ENCODE assay signal across 16 cellular contexts in the genomic region with DNA sequence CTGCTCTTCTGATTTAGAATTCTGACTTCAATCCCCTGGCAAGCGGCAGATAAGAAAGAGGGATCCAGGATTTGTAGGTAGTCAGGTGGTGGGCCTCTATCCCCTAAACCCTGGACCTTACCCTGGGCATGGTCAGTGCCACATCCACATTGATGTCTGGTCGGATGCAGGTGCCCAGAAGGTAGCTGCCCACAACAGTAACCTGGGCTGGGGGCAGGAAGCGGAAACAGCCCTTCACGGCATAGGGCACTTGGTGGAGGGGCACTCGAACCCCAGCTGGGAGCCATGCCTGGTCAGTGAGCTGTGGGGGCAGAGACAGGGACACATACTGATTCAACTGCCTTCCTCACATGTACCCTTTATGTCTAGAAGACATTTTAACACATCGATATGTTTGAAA. TPM values are rescaled to one million over a fixed set of nuclear protein-coding genes. Genes with fewer than 3 reads are reported as not detected.
DNase-seq lines count a peak whose midpoint lies in the region; ATAC-seq and TF ChIP-seq lines count a peak whose summit lies in the region.
"Had no signal": no experiment of that assay in that cellular context is flagged by ENCODE, and none has a peak within 500 bp of the region (broad histone marks: within the 10 kb centered on the region; RNA-seq: fewer than 3 reads in every experiment).

No MANE protein-coding gene starts in this region.

- no peaks in the 10 kb centered on the region for H3K27me3 Mint-ChIP-seq in activated naive CD4-positive, alpha-beta T cell treated with anti-CD3 and anti-CD28 coated beads, Interleukin-2, amount 10 ng/mL, durations not matched to agents 7 days and 5 days
- H3K27me3 Mint-ChIP-seq in T-helper 17 cell = no peaks in the 10 kb centered on the region
- no peaks in the 10 kb centered on the region for H3K27me3 Mint-ChIP-seq in natural killer cell (ENCODE audit: low read depth in 2 of 2)
- H3K27me3 Mint-ChIP-seq in activated T-helper 2 cell treated with anti-CD3 and anti-CD28 coated beads, Interferon-gamma antibody, Interleukin-2, Interleukin-4, amounts not matched to agents 10 μg/mL and 5 μg/mL and 100 μg/mL, durations not matched to agents 14 hours and 24 hours and 36 hours (ENCODE audit: low read depth) = no peaks in the 10 kb centered on the region

- intact Hi-C loops in natural killer cell (cut with micrococcal nuclease) (loop anchor here (10.0 kb wide), 2 partner anchors 65 to 205 kb away; a partner anchor contains a TSS), spleen (cut with DNase I; ENCODE audit: low total_unique reads) (loop anchor here (10.0 kb wide), 2 partner anchors 95 to 185 kb away; no protein-coding TSS in a partner anchor)
- intact Hi-C loops in activated T-helper 2 cell treated with anti-CD3 and anti-CD28 coated beads, Interferon-gamma antibody, Interleukin-2, Interleukin-4, amounts not matched to agents 10 μg/mL and 5 μg/mL and 100 μg/mL, durations not matched to agents 14 hours and 24 hours and 36 hours (cut with micrococcal nuclease) = loop anchor here (5.0 kb wide), 1 partner anchor 178 kb away; a partner anchor contains a TSS

- TF ChIP-seq POLR2A in spleen (IDR thresholded peaks at IDR 0.05) = no peak

- ATAC-seq in activated naive CD4-positive, alpha-beta T cell treated with anti-CD3 and anti-CD28 coated beads, Interleukin-2, amount 50 U/mL, for 72 hours = no peak
- ATAC-seq in T-helper 17 cell = no peak
- ATAC-seq in natural killer cell = no peak
- no peak for ATAC-seq in HG02981 (IDR thresholded peaks at IDR 0.05; ENCODE audit: unreplicated experiment)
- ATAC-seq: A549, K562, Panc1 had no signal

- WGBS in spleen, 5 donors = 89 to 95% (median 91%) methylated on average over 5 to 6 of the region's 6 CpGs

- H3K36me3 Mint-ChIP-seq in activated naive CD4-positive, alpha-beta T cell treated with anti-CD3 and anti-CD28 coated beads, Interleukin-2, amount 50 U/mL, for 72 hours = peaks cover 11 to 21% of the 10 kb centered on the region in 2 donors
- peaks cover 42% of the 10 kb centered on the region for H3K36me3 Mint-ChIP-seq in activated naive CD4-positive, alpha-beta T cell treated with anti-CD3 and anti-CD28 coated beads, Interleukin-2, amount 10 ng/mL, durations not matched to agents 7 days and 5 days
- peaks cover 12% of the 10 kb centered on the region for H3K36me3 Mint-ChIP-seq in T-helper 17 cell (ENCODE audit: low read depth)
- peaks cover 8% of the 10 kb centered on the region for H3K36me3 Mint-ChIP-seq in natural killer cell
- peaks cover 76% of the 10 kb centered on the region for H3K36me3 Mint-ChIP-seq in activated T-helper 2 cell treated with anti-CD3 and anti-CD28 coated beads, Interferon-gamma antibody, Interleukin-2, Interleukin-4, amounts not matched to agents 10 μg/mL and 5 μg/mL and 100 μg/mL, durations not matched to agents 14 hours and 24 hours and 36 hours (ENCODE audit: low read depth)

- H3K4me1 ChIP-seq in spleen = peaks cover 16 to 42% (median 25%) of the 10 kb centered on the region in 6 donors

- H3K4me1 Mint-ChIP-seq in activated naive CD4-positive, alpha-beta T cell treated with anti-CD3 and anti-CD28 coated beads, Interleukin-2, amount 10 ng/mL, durations not matched to agents 7 days and 5 days = peaks cover 32% of the 10 kb centered on the region
- H3K4me1 Mint-ChIP-seq in T-helper 17 cell (peaks cover 20% of the 10 kb centered on the region), natural killer cell (peaks cover 21 to 24% of the 10 kb centered on the region in 2 donors)
- H3K4me1 Mint-ChIP-seq in activated T-helper 2 cell treated with anti-CD3 and anti-CD28 coated beads, Interferon-gamma antibody, Interleukin-2, Interleukin-4, amounts not matched to agents 10 μg/mL and 5 μg/mL and 100 μg/mL, durations not matched to agents 14 hours and 24 hours and 36 hours (ENCODE audit: low read depth) = peaks cover 21% of the 10 kb centered on the region

- no peaks in the 10 kb centered on the region for H3K9me3 Mint-ChIP-seq in activated naive CD4-positive, alpha-beta T cell treated with anti-CD3 and anti-CD28 coated beads, Interleukin-2, amount 50 U/mL, for 72 hours
- H3K9me3 Mint-ChIP-seq in activated naive CD4-positive, alpha-beta T cell treated with anti-CD3 and anti-CD28 coated beads, Interleukin-2, amount 10 ng/mL, durations not matched to agents 7 days and 5 days = no peaks in the 10 kb centered on the region
- no peaks in the 10 kb centered on the region for H3K9me3 Mint-ChIP-seq in natural killer cell
- H3K9me3 Mint-ChIP-seq in activated T-helper 2 cell treated with anti-CD3 and anti-CD28 coated beads, Interferon-gamma antibody, Interleukin-2, Interleukin-4, amounts not matched to agents 10 μg/mL and 5 μg/mL and 100 μg/mL, durations not matched to agents 14 hours and 24 hours and 36 hours = no peaks in the 10 kb centered on the region

- no peaks in the 10 kb centered on the region for H3K27me3 ChIP-seq in spleen (replicated peaks in 1 of 7)
- H3K27me3 ChIP-seq: BLaER1 had no signal

- no peak overlapping the region for H3K27ac ChIP-seq in spleen
- H3K27ac ChIP-seq: A549, BLaER1 had no signal

- no peak for TF ChIP-seq CTCF in natural killer cell (IDR thresholded peaks at IDR 0.05)
- no peak for TF ChIP-seq CTCF in spleen (IDR thresholded peaks at IDR 0.05 in 8 of 11, conservative IDR thresholded peaks at IDR 0.05 in 3 of 11)

- no peaks in the 10 kb centered on the region for H3K9me3 ChIP-seq in T-helper 17 cell (ENCODE audit: control insufficient read depth, low read length, poor library complexity, severe bottlenecking)
- H3K9me3 ChIP-seq in spleen = no peaks in the 10 kb centered on the region
- H3K9me3 ChIP-seq: A549, BLaER1 had no signal

- DNase-seq in activated naive CD4-positive, alpha-beta T cell treated with anti-CD3 and anti-CD28 coated beads, Interleukin-2, amount 50 U/mL, for 72 hours (ENCODE audit: low spot score in 2 of 2) = peak in 1 of 2 donors; percentile 49
- DNase-seq in activated naive CD4-positive, alpha-beta T cell treated with anti-CD3 and anti-CD28 coated beads, Interleukin-2, amount 10 ng/mL, durations not matched to agents 7 days and 5 days = no peak
- no peak for DNase-seq in T-helper 17 cell
- peak; percentile 13 for DNase-seq in natural killer cell
- peak; percentile 72 for DNase-seq in spleen
- DNase-seq in activated T-helper 2 cell treated with anti-CD3 and anti-CD28 coated beads, Interferon-gamma antibody, Interleukin-2, Interleukin-4, amounts not matched to agents 10 μg/mL and 5 μg/mL and 100 μg/mL, durations not matched to agents 14 hours and 24 hours and 36 hours (ENCODE audit: low spot score) = no peak
- no peak for DNase-seq in ecto neural progenitor cell (ENCODE audit: low spot score)
- DNase-seq: DMS79, MV-4-11, NCI-H1694 treated with DMSO at 0.1 percent for 48 hours, SHP77 had no signal

- peaks cover 5 to 75% (median 72%) of the 10 kb centered on the region in 6 donors for H3K36me3 ChIP-seq in spleen

- H3K27ac Mint-ChIP-seq in activated naive CD4-positive, alpha-beta T cell treated with anti-CD3 and anti-CD28 coated beads, Interleukin-2, amount 50 U/mL, for 72 hours = peak overlapping the region; percentile 4 to 21
- no peak overlapping the region for H3K27ac Mint-ChIP-seq in activated naive CD4-positive, alpha-beta T cell treated with anti-CD3 and anti-CD28 coated beads, Interleukin-2, amount 10 ng/mL, durations not matched to agents 7 days and 5 days
- H3K27ac Mint-ChIP-seq in T-helper 17 cell (peak overlapping the region; percentile 39), natural killer cell (no peak overlapping the region)
- no peak overlapping the region for H3K27ac Mint-ChIP-seq in activated T-helper 2 cell treated with anti-CD3 and anti-CD28 coated beads, Interferon-gamma antibody, Interleukin-2, Interleukin-4, amounts not matched to agents 10 μg/mL and 5 μg/mL and 100 μg/mL, durations not matched to agents 14 hours and 24 hours and 36 hours

- H3K4me3 Mint-ChIP-seq in activated naive CD4-positive, alpha-beta T cell treated with anti-CD3 and anti-CD28 coated beads, Interleukin-2, amount 10 ng/mL, durations not matched to agents 7 days and 5 days = no peak overlapping the region
- no peak overlapping the region for H3K4me3 Mint-ChIP-seq in T-helper 17 cell
- no peak overlapping the region for H3K4me3 Mint-ChIP-seq in natural killer cell
- H3K4me3 Mint-ChIP-seq in activated T-helper 2 cell treated with anti-CD3 and anti-CD28 coated beads, Interferon-gamma antibody, Interleukin-2, Interleukin-4, amounts not matched to agents 10 μg/mL and 5 μg/mL and 100 μg/mL, durations not matched to agents 14 hours and 24 hours and 36 hours (ENCODE audit: low read depth) = no peak overlapping the region

- CTCF ChIA-PET in activated naive CD4-positive, alpha-beta T cell treated with anti-CD3 and anti-CD28 coated beads, Interleukin-2, amount 10 ng/mL, durations not matched to agents 7 days and 5 days (lab: Charles Lee) = interaction anchor here (1.5 to 12.4 kb wide), 4 partner anchors 16 to 95 kb away, joined by 5 to 255 read pairs (median 8); a partner anchor contains a TSS

- H3K4me3 ChIP-seq in spleen = no peak overlapping the region
- H3K4me3 ChIP-seq: A549, BLaER1, K562 had no signal

RNA-seq across cellular contexts. Expression of a gene that starts 3.8 kb away (rescaled TPM):
- total RNA-seq in activated naive CD4-positive, alpha-beta T cell treated with anti-CD3 and anti-CD28 coated beads, Interleukin-2, amount 50 U/mL, for 72 hours = 10 to 100 TPM; 34.2 to 40.2 TPM
- total RNA-seq in T-helper 17 cell = 10 to 100 TPM; 32.4 to 34.6 TPM
- 10 to 100 TPM; 34.2 to 42.2 (median 38.2) TPM for total RNA-seq in natural killer cell
- total RNA-seq in spleen = 10 to 100 TPM; 20.7 to 48.1 (median 28.4) TPM
- 10 to 100 TPM; 20.0 to 28.4 (median 24.6) TPM for polyA plus RNA-seq in spleen
- total RNA-seq in activated T-helper 2 cell treated with anti-CD3 and anti-CD28 coated beads, Interferon-gamma antibody, Interleukin-2, Interleukin-4, amounts not matched to agents 10 μg/mL and 5 μg/mL and 100 μg/mL, durations not matched to agents 14 hours and 24 hours and 36 hours = 61.9 and 65.3 TPM in 2 replicates

RNA-seq across cellular contexts. Expression of a gene that starts 22.5 kb away (rescaled TPM):
- 10 to 100 TPM in 1 of 2 donors, 1 to 10 TPM in 1; 3.8 to 36.8 TPM for total RNA-seq in activated naive CD4-positive, alpha-beta T cell treated with anti-CD3 and anti-CD28 coated beads, Interleukin-2, amount 50 U/mL, for 72 hours
- total RNA-seq in T-helper 17 cell (100 to 1,000 TPM; 206 to 225 TPM), natural killer cell (10 to 100 TPM in 1 of 3 donors, 1 to 10 TPM in 2; 3.9 to 12.7 (median 6.1) TPM), spleen (100 to 1,000 TPM in 5 of 7 donors, 10 to 100 TPM in 2; 44.2 to 251 (median 126) TPM)
- polyA plus RNA-seq in spleen = 10 to 100 TPM in 1 of 3 donors, 1 to 10 TPM in 2; 5.0 to 51.4 (median 5.7) TPM
- 2.1 TPM in 2 replicates for total RNA-seq in activated T-helper 2 cell treated with anti-CD3 and anti-CD28 coated beads, Interferon-gamma antibody, Interleukin-2, Interleukin-4, amounts not matched to agents 10 μg/mL and 5 μg/mL and 100 μg/mL, durations not matched to agents 14 hours and 24 hours and 36 hours

RNA-seq across cellular contexts. Expression of a gene that starts 54.2 kb away (rescaled TPM):
- total RNA-seq in activated naive CD4-positive, alpha-beta T cell treated with anti-CD3 and anti-CD28 coated beads, Interleukin-2, amount 50 U/mL, for 72 hours = 1 to 10 TPM in 1 of 2 donors, under 1 TPM in 1; 0.48 to 3.5 TPM
- total RNA-seq in T-helper 17 cell (1 to 10 TPM; 1.2 to 1.5 TPM), natural killer cell (under 1 TPM in 1 of 3 donors, not detected in 2; 0.13 TPM), spleen (1 to 10 TPM in 1 of 7 donors, not detected in 6; 1.7 TPM)
- under 1 TPM in 1 of 3 donors, not detected in 2; 0.02 TPM for polyA plus RNA-seq in spleen
- total RNA-seq in activated T-helper 2 cell treated with anti-CD3 and anti-CD28 coated beads, Interferon-gamma antibody, Interleukin-2, Interleukin-4, amounts not matched to agents 10 μg/mL and 5 μg/mL and 100 μg/mL, durations not matched to agents 14 hours and 24 hours and 36 hours = 1.6 and 2.6 TPM in 2 replicates

Comparison
In these comparisons a context has a peak if more than half of its experiments do, and no peak if none do; other contexts are left out.
1. H3K27ac Mint-ChIP-seq: peak in activated naive CD4-positive, alpha-beta T cell treated with anti-CD3 and anti-CD28 coated beads, Interleukin-2, amount 50 U/mL, for 72 hours (2 of 2) and T-helper 17 cell (single experiment); none in activated naive CD4-positive, alpha-beta T cell treated with anti-CD3 and anti-CD28 coated beads, Interleukin-2, amount 10 ng/mL, durations not matched to agents 7 days and 5 days (single experiment), natural killer cell (0 of 2) and activated T-helper 2 cell treated with anti-CD3 and anti-CD28 coated beads, Interferon-gamma antibody, Interleukin-2, Interleukin-4, amounts not matched to agents 10 μg/mL and 5 μg/mL and 100 μg/mL, durations not matched to agents 14 hours and 24 hours and 36 hours (single experiment).
2. DNase-seq: peak in natural killer cell (single experiment) and spleen (single experiment); none in activated naive CD4-positive, alpha-beta T cell treated with anti-CD3 and anti-CD28 coated beads, Interleukin-2, amount 10 ng/mL, durations not matched to agents 7 days and 5 days (single experiment), T-helper 17 cell (0 of 3), activated T-helper 2 cell treated with anti-CD3 and anti-CD28 coated beads, Interferon-gamma antibody, Interleukin-2, Interleukin-4, amounts not matched to agents 10 μg/mL and 5 μg/mL and 100 μg/mL, durations not matched to agents 14 hours and 24 hours and 36 hours (single experiment) and ecto neural progenitor cell (single experiment).